ENCODE assay signal across 19 cellular contexts in the genomic region with DNA sequence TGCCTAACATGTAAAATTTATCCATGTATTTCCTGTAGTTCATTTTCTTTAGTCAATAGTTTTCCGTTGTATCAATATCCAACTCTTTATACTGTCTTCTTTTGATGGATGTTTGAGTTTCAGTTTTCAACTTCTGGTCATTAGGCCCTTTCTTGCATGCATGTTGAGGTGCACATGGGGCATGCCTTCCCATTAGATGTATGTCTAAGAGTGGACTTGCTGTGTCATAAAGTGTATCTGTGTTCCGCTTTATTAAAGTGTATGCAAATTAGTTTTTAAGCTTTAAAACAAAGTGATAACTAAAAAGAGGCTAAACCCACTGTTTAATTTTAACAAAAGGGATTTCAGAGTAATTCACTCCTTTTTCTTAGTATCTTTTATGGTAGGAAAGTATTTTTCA. TPM values are rescaled to one million over a fixed set of nuclear protein-coding genes. Genes with fewer than 3 reads are reported as not detected.
DNase-seq lines count a peak whose midpoint lies in the region; ATAC-seq, FAIRE-seq and TF ChIP-seq lines count a peak whose summit lies in the region.
"Had no signal": no experiment of that assay in that cellular context is flagged by ENCODE, and none has a peak within 500 bp of the region (broad histone marks: within the 10 kb centered on the region; RNA-seq: fewer than 3 reads in every experiment).

No MANE protein-coding gene starts in this region.

- no peaks in the 10 kb centered on the region for H3K36me3 ChIP-seq in neutrophil

- peak overlapping the region; percentile 16 for H3K27ac Mint-ChIP-seq in activated T-helper 17 cell treated with anti-CD3 and anti-CD28 coated beads, Interleukin-2, amount 50 U/mL, for 72 hours

- no peaks in the 10 kb centered on the region for H3K27me3 Mint-ChIP-seq in activated T-helper 17 cell treated with anti-CD3 and anti-CD28 coated beads, Interleukin-2, amount 50 U/mL, for 72 hours

- H3K9me3 Mint-ChIP-seq in activated T-helper 17 cell treated with anti-CD3 and anti-CD28 coated beads, Interleukin-2, amount 50 U/mL, for 72 hours: no peaks in the 10 kb centered on the region
- H3K9me3 Mint-ChIP-seq: GM23338 had no signal

- peak overlapping the region; percentile 21 for H3K27ac ChIP-seq in neutrophil
- H3K27ac ChIP-seq: C4-2B, PC-9 had no signal

- H3K4me1 ChIP-seq in neutrophil (ENCODE audit: control insufficient read depth in 1 of 2, insufficient read depth in 1 of 2, low read depth in 1 of 2, low read length in 1 of 2): peaks cover 8 to 10% of the 10 kb centered on the region in 2 experiments

- ATAC-seq in activated T-helper 17 cell treated with anti-CD3 and anti-CD28 coated beads, Interleukin-2, amount 50 U/mL, for 72 hours (replicated peaks): no peak
- ATAC-seq in HG03565 (IDR thresholded peaks at IDR 0.05; ENCODE audit: unreplicated experiment): no peak
- ATAC-seq: GM23338, HCT116 had no signal

- no peaks in the 10 kb centered on the region for H3K9me3 ChIP-seq in neutrophil

- H3K27me3 ChIP-seq in neutrophil: no peaks in the 10 kb centered on the region

- H3K4me3 Mint-ChIP-seq in activated T-helper 17 cell treated with anti-CD3 and anti-CD28 coated beads, Interleukin-2, amount 50 U/mL, for 72 hours: no peak overlapping the region
- H3K4me3 Mint-ChIP-seq: GM23338 had no signal

- DNase-seq in GM12865 (ENCODE audit: low read depth) (peak; percentile 70), GM19239 (ENCODE audit: insufficient read length, low spot score) (no peak), RCC 7860 (ENCODE audit: low spot score) (no peak), hypothalamus (lab: John Stamatoyannopoulos, UW) (no peak)
- DNase-seq: IMR-90, Karpas-422, NCI-H1048, NCI-H1436, NCI-H1930, NCI-H226, NCI-H524, PC-9 had no signal

- H3K4me3 ChIP-seq in GM12865 (ENCODE audit: low read depth, low read length) (no peak overlapping the region), neutrophil (ENCODE audit: low read depth in 1 of 2, low read length in 1 of 2) (no peak overlapping the region)
- H3K4me3 ChIP-seq: GM23338, PC-9 had no signal

- TF ChIP-seq CTCF in GM12865 (IDR thresholded peaks at IDR 0.05; ENCODE audit: insufficient read depth, low read depth, low read length, missing control alignments): no peak
- no peak for TF ChIP-seq CTCF in neutrophil (IDR thresholded peaks at IDR 0.05)

- H3K4me1 Mint-ChIP-seq in activated T-helper 17 cell treated with anti-CD3 and anti-CD28 coated beads, Interleukin-2, amount 50 U/mL, for 72 hours: peaks cover 31% of the 10 kb centered on the region

- H3K36me3 Mint-ChIP-seq in activated T-helper 17 cell treated with anti-CD3 and anti-CD28 coated beads, Interleukin-2, amount 50 U/mL, for 72 hours (ENCODE audit: low read depth): peaks cover 4% of the 10 kb centered on the region

- peak; percentile 80 for FAIRE-seq in GM19239 (lab: Jason Lieb, UNC)
- no peak for FAIRE-seq in RCC 7860 (lab: Jason Lieb, UNC)
- FAIRE-seq: D721Med had no signal

RNA-seq across cellular contexts. Expression of gene SIPA1L1, which starts 28.1 kb away (rescaled TPM):
- total RNA-seq in activated T-helper 17 cell treated with anti-CD3 and anti-CD28 coated beads, Interleukin-2, amount 50 U/mL, for 72 hours: 10 to 100 TPM; 43.3 to 51.9 TPM
